Comparison of ENCODE assay signal across 14 cellular contexts in the genomic region with DNA sequence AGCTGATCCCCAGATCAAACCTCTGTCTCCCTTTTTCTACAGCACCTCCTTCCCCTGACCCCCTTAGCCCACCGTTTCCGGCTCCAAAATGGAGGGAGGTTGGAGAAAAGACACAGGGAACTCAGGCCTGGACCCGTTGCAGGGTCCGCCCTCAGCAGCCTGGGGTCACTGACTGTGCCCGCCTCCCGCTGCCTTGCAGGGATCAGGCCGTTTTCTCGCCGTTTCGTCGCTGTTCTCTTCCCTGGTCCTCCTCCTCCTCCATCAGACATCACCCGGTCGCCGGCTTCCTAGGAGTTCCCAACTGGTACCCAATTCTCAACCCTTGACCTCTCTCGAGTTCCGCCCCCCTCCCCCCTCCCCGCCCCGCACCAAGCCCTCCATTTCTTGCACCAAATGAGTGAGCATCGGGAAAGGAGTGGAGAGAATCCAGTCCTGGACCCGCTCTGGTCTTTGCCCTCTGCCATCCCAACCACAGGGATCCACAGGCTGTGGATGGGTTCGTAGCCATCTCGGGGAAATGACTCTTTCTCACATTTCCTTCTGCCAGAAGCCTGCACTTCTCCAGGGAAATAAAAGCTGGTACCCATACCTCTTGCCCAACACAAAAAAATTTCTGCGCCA. TPM values are rescaled to one million over a fixed set of nuclear protein-coding genes. Genes with fewer than 3 reads are reported as not detected.
DNase-seq lines count a peak whose midpoint lies in the region; ATAC-seq, FAIRE-seq and TF ChIP-seq lines count a peak whose summit lies in the region.
"Had no signal": no experiment of that assay in that cellular context is flagged by ENCODE, and none has a peak within 500 bp of the region (broad histone marks: within the 10 kb centered on the region; RNA-seq: fewer than 3 reads in every experiment).

No MANE protein-coding gene starts in this region.

- H3K4me1 Mint-ChIP-seq in GM23338 = peaks cover 24% of the 10 kb centered on the region

- no peaks in the 10 kb centered on the region for H3K9me3 Mint-ChIP-seq in GM23338

- no peak for TF ChIP-seq EP300 in A549 (IDR thresholded peaks at IDR 0.05)

- H3K4me2 ChIP-seq in A549 = peak overlapping the region; percentile 36; the same call in 1 of the 3 replicates
- peak overlapping the region; percentile 79 for H3K4me2 ChIP-seq in GM23338

- no peaks in the 10 kb centered on the region; the same call in 2 of the 3 replicates for H3K36me3 Mint-ChIP-seq in GM23338 (ENCODE audit: low read depth)

- H3K27me3 ChIP-seq in GM23338 (ENCODE audit: insufficient read depth) (peaks cover 3% of the 10 kb centered on the region; the same call in 1 of the 2 replicates), dorsolateral prefrontal cortex (peaks cover 0 to 89% (median 28%) of the 10 kb centered on the region in 45 donors), neuron (ENCODE audit: insufficient read depth, low read length) (peaks cover 28% of the 10 kb centered on the region), prostate gland (replicated peaks; ENCODE audit: insufficient read depth) (no peaks in the 10 kb centered on the region), adrenal gland (peaks cover 26% of the 10 kb centered on the region)
- H3K27me3 ChIP-seq: SJCRH30 had no signal

- WGBS in A549 (ENCODE audit: missing lambda C conversion rate) = 23% methylated on average over 18 of the region's 23 CpGs
- 2% methylated on average over 16 of the region's 23 CpGs for WGBS in prostate gland
- WGBS in adrenal gland, 4 donors = 25 to 47% (median 36%) methylated on average over 19 to 23 of the region's 23 CpGs

- H3K79me2 ChIP-seq in GM23338 (replicated peaks; ENCODE audit: insufficient read depth) = no peaks in the 10 kb centered on the region

- H3K9me3 ChIP-seq in A549 = no peaks in the 10 kb centered on the region
- no peaks in the 10 kb centered on the region for H3K9me3 ChIP-seq in neuron (ENCODE audit: low read length)
- no peaks in the 10 kb centered on the region for H3K9me3 ChIP-seq in prostate gland
- no peaks in the 10 kb centered on the region for H3K9me3 ChIP-seq in adrenal gland (replicated peaks in 1 of 3)
- H3K9me3 ChIP-seq: esophagus squamous epithelium, SJCRH30 had no signal

- no peaks in the 10 kb centered on the region for H4K20me1 ChIP-seq in GM23338 (replicated peaks; ENCODE audit: insufficient read depth)

- no peak overlapping the region for H3K4me3 ChIP-seq in A549
- peak overlapping the region; percentile 63 for H3K4me3 ChIP-seq in GM23338
- H3K4me3 ChIP-seq in dorsolateral prefrontal cortex = peak overlapping the region; percentile 15 to 71 (median 55)
- H3K4me3 ChIP-seq in neuron (ENCODE audit: low read length) = peak overlapping the region; percentile 35
- no peak overlapping the region for H3K4me3 ChIP-seq in prostate gland
- no peak overlapping the region for H3K4me3 ChIP-seq in adrenal gland
- H3K4me3 ChIP-seq: SJCRH30 had no signal

- H3K27me3 Mint-ChIP-seq in GM23338 (ENCODE audit: insufficient read depth, low read depth, poor library complexity) = peaks cover 14% of the 10 kb centered on the region

- H3K4me1 ChIP-seq in A549 (no peaks in the 10 kb centered on the region), GM23338 (ENCODE audit: insufficient read depth) (peaks cover 7% of the 10 kb centered on the region), neuron (ENCODE audit: insufficient read depth, low read length) (no peaks in the 10 kb centered on the region), prostate gland (replicated peaks) (no peaks in the 10 kb centered on the region), adrenal gland (replicated peaks in 1 of 2) (no peaks in the 10 kb centered on the region)
- H3K4me1 ChIP-seq: esophagus squamous epithelium, SJCRH30 had no signal

- CTCF ChIA-PET in A549 (lab: Yijun Ruan, JAX) = interaction anchor here (1.5 to 1.6 kb wide), 2 partner anchors 9 to 67 kb away, joined by 3 to 4 read pairs; no protein-coding TSS in a partner anchor

- DNase-seq in A549 (ENCODE audit: low read depth in 1 of 2, low spot score in 1 of 2) = no peak
- peak; percentile 41 for DNase-seq in GM23338 (ENCODE audit: low spot score)
- peak in 1 of 10 donors; percentile 12 for DNase-seq in dorsolateral prefrontal cortex
- DNase-seq in NK-92 (lab: John Stamatoyannopoulos, UW; ENCODE audit: unreplicated experiment) = no peak
- no peak for DNase-seq in prostate gland (ENCODE audit: low spot score)
- DNase-seq in stimulated activated naive CD4-positive, alpha-beta T cell treated with Interleukin-2 at 50 U/mL for 16 hours (lab: John Stamatoyannopoulos, UW) = no peak
- no peak for DNase-seq in adrenal gland
- DNase-seq: central memory CD4-positive, alpha-beta T cell; esophagus squamous epithelium; GOT3; SJCRH30; stimulated activated CD8-positive, alpha-beta memory T cell treated with anti-CD3 and anti-CD28 coated beads, Interleukin-4, amount 100 ng/mL, for 48 hours had no signal

- H3K36me3 ChIP-seq in GM23338 (ENCODE audit: insufficient read depth) = no peaks in the 10 kb centered on the region
- no peaks in the 10 kb centered on the region for H3K36me3 ChIP-seq in neuron (ENCODE audit: insufficient read depth, low read length)
- H3K36me3 ChIP-seq in prostate gland = no peaks in the 10 kb centered on the region
- H3K36me3 ChIP-seq in adrenal gland (replicated peaks in 1 of 2) = no peaks in the 10 kb centered on the region
- H3K36me3 ChIP-seq: esophagus squamous epithelium, SJCRH30 had no signal

- H3K27ac Mint-ChIP-seq in GM23338 = no peak overlapping the region

- H3K4me3 Mint-ChIP-seq in GM23338 = peak overlapping the region; percentile 83

- no peak for FAIRE-seq in A549 (lab: Jason Lieb, UNC)

- H3K27ac ChIP-seq in A549 (no peak overlapping the region), GM23338 (ENCODE audit: low read depth) (no peak overlapping the region), dorsolateral prefrontal cortex (peak overlapping the region in 48 of 59 donors; percentile 6 to 82 (median 58)), prostate gland (no peak overlapping the region), adrenal gland (no peak overlapping the region)
- H3K27ac ChIP-seq: esophagus squamous epithelium, SJCRH30, VCaP had no signal

- TF ChIP-seq CTCF in A549 (IDR thresholded peaks at IDR 0.05) = no peak
- no peak for TF ChIP-seq CTCF in GM23338 (conservative IDR thresholded peaks at IDR 0.05; ENCODE audit: low read depth in 2 of 2)
- TF ChIP-seq CTCF in dorsolateral prefrontal cortex (IDR thresholded peaks at IDR 0.05 in 54 of 56, conservative IDR thresholded peaks at IDR 0.05 in 2 of 56; ENCODE audit: low read depth in 1 of 56, partially characterized antibody in 56 of 56) = no peak
- TF ChIP-seq CTCF in prostate gland (IDR thresholded peaks at IDR 0.05) = no peak
- TF ChIP-seq CTCF in adrenal gland (IDR thresholded peaks at IDR 0.05) = no peak

- peak overlapping the region; percentile 69; the same call in 1 of the 2 replicates for H2AFZ ChIP-seq in GM23338
- no peak overlapping the region for H2AFZ ChIP-seq in neuron (ENCODE audit: low read depth, low read length)

- TF ChIP-seq RAD21 in A549 (conservative IDR thresholded peaks at IDR 0.05 in 1 of 2, IDR thresholded peaks at IDR 0.05 in 1 of 2) = no peak

- POLR2A ChIA-PET in A549 (lab: Yijun Ruan, JAX) = no interaction called here

- H3F3A ChIP-seq in GM23338 (replicated peaks; ENCODE audit: low read depth) = no peaks in the 10 kb centered on the region

- intact Hi-C loops in dorsolateral prefrontal cortex (cut with DNase I) (no loop called here), prostate gland (cut with DNase I) (no loop called here), adrenal gland (cut with DNase I) (no loop called here)

- no peaks in the 10 kb centered on the region for H3K9me2 ChIP-seq in GM23338 (ENCODE audit: insufficient read depth)

- ATAC-seq in A549 (no peak), GM23338 (peak; percentile 77)

- TF ChIP-seq POLR2A in A549 (IDR thresholded peaks at IDR 0.05; ENCODE audit: low read length) (no peak), prostate gland (IDR thresholded peaks at IDR 0.05) (no peak), adrenal gland (IDR thresholded peaks at IDR 0.05) (no peak)

RNA-seq across cellular contexts. Expression of a gene that starts 0.5 kb away (rescaled TPM):
- polyA plus RNA-seq in A549 (2011; rRNA removed) (not detected in 2 replicates), A549 (2017; fragmentation: RNase III; extraction: RNeasy Plus Mini Kit Qiagen cat#74134 plus additional on column Dnase treatment) (not detected in 3 replicates), GM23338 (2016; fragmentation: Nextera tagmentation; extraction: Ambion mirVana) (20.8 and 22.4 TPM in 2 replicates), adrenal gland (10 to 100 TPM in 2 of 3 donors, 1 to 10 TPM in 1; 3.0 to 14.5 (median 12.6) TPM)
- polyA plus RNA-seq in A549 (2012; cell fraction: cytosol; rRNA removed) = not detected in 2 replicates
- polyA plus RNA-seq in A549 (2012; cell fraction: nucleus; rRNA removed) = not detected in 2 replicates
- not detected in 2 replicates for polyA minus RNA-seq in A549 (2011; rRNA and poly(A)+ RNA removed)
- total RNA-seq in GM23338 (2014; rRNA removed; shearing (Covaris generic)) = 1.8 and 2.0 TPM in 2 replicates
- total RNA-seq in dorsolateral prefrontal cortex (10 to 100 TPM; 21.5 to 80.7 (median 49.3) TPM), prostate gland (10 to 100 TPM in 1 of 2 donors, not detected in 1; 48.4 TPM), adrenal gland (1 to 10 TPM in 2 of 8 donors, under 1 TPM in 2, not detected in 4; 0.40 to 4.3 (median 2.5) TPM)
- total RNA-seq: SJCRH30 had no signal

RNA-seq across cellular contexts. Expression of a gene that starts 21.1 kb away (rescaled TPM):
- polyA plus RNA-seq in A549 (2011; rRNA removed) (41.0 and 59.4 TPM in 2 replicates), A549 (2017; fragmentation: RNase III; extraction: RNeasy Plus Mini Kit Qiagen cat#74134 plus additional on column Dnase treatment) (37.1 to 47.9 TPM (median 45.5 TPM) in 3 replicates), GM23338 (2016; fragmentation: Nextera tagmentation; extraction: Ambion mirVana) (164 and 168 TPM in 2 replicates), adrenal gland (100 to 1,000 TPM in 1 of 3 donors, 10 to 100 TPM in 2; 46.3 to 137 (median 64.0) TPM)
- polyA plus RNA-seq in A549 (2012; cell fraction: cytosol; rRNA removed) = 9.4 and 9.9 TPM in 2 replicates
- polyA plus RNA-seq in A549 (2012; cell fraction: nucleus; rRNA removed) = 2.0 and 4.4 TPM in 2 replicates
- 3.7 and 4.3 TPM in 2 replicates for polyA minus RNA-seq in A549 (2011; rRNA and poly(A)+ RNA removed)
- 105 and 135 TPM in 2 replicates for total RNA-seq in GM23338 (2014; rRNA removed; shearing (Covaris generic))
- total RNA-seq in dorsolateral prefrontal cortex (10 to 100 TPM; 25.0 to 65.5 (median 52.4) TPM), prostate gland (10 to 100 TPM; 59.4 to 90.0 TPM), adrenal gland (10 to 100 TPM; 54.5 to 92.5 (median 63.2) TPM)

RNA-seq across cellular contexts. Expression of a gene that starts 34.7 kb away (rescaled TPM):
- polyA plus RNA-seq in A549 (2011; rRNA removed) = 16.9 and 19.8 TPM in 2 replicates
- 2.0 and 2.8 TPM in 2 replicates for polyA plus RNA-seq in A549 (2012; cell fraction: cytosol; rRNA removed)
- polyA plus RNA-seq in A549 (2012; cell fraction: nucleus; rRNA removed) = 0.90 and 1.5 TPM in 2 replicates
- polyA plus RNA-seq in A549 (2017; fragmentation: RNase III; extraction: RNeasy Plus Mini Kit Qiagen cat#74134 plus additional on column Dnase treatment) = 2.5 to 3.2 TPM (median 2.8 TPM) in 3 replicates
- 2.5 TPM in 2 replicates for polyA minus RNA-seq in A549 (2011; rRNA and poly(A)+ RNA removed)
- total RNA-seq in GM23338 (2014; rRNA removed; shearing (Covaris generic)) = 37.5 and 49.8 TPM in 2 replicates
- polyA plus RNA-seq in GM23338 (2016; fragmentation: Nextera tagmentation; extraction: Ambion mirVana) = 87.9 and 99.5 TPM in 2 replicates
- total RNA-seq in dorsolateral prefrontal cortex = 100 to 1,000 TPM in 104 of 120 experiments, 10 to 100 TPM in 16; 30.0 to 220 (median 142) TPM
- 10 to 100 TPM; 41.2 to 79.0 TPM for total RNA-seq in prostate gland
- total RNA-seq in adrenal gland = 100 to 1,000 TPM in 1 of 8 donors, 10 to 100 TPM in 7; 29.4 to 109 (median 55.4) TPM
- polyA plus RNA-seq in adrenal gland = 10 to 100 TPM; 50.0 to 99.7 (median 52.3) TPM
- total RNA-seq: SJCRH30 had no signal

RNA-seq across cellular contexts. Expression of a gene that starts 54.0 kb away (rescaled TPM):
- not detected in 2 replicates for polyA plus RNA-seq in A549 (2011; rRNA removed)
- not detected in 2 replicates for polyA plus RNA-seq in A549 (2012; cell fraction: cytosol; rRNA removed)
- polyA plus RNA-seq in A549 (2012; cell fraction: nucleus; rRNA removed) = not detected in 2 replicates
- not detected in 3 replicates for polyA plus RNA-seq in A549 (2017; fragmentation: RNase III; extraction: RNeasy Plus Mini Kit Qiagen cat#74134 plus additional on column Dnase treatment)
- polyA minus RNA-seq in A549 (2011; rRNA and poly(A)+ RNA removed) = not detected in 2 replicates
- total RNA-seq in GM23338 (2014; rRNA removed; shearing (Covaris generic)) = 7.3 and 16.5 TPM in 2 replicates
- polyA plus RNA-seq in GM23338 (2016; fragmentation: Nextera tagmentation; extraction: Ambion mirVana) = 17.2 and 20.2 TPM in 2 replicates
- total RNA-seq in dorsolateral prefrontal cortex = 100 to 1,000 TPM in 28 of 120 experiments, 10 to 100 TPM in 92; 26.7 to 130 (median 87.7) TPM
- total RNA-seq in prostate gland = 1 to 10 TPM; 1.4 to 6.2 TPM
- total RNA-seq in adrenal gland = 10 to 100 TPM in 1 of 8 donors, 1 to 10 TPM in 5, under 1 TPM in 1, not detected in 1; 0.79 to 15.0 (median 3.7) TPM
- 10 to 100 TPM in 2 of 3 donors, 1 to 10 TPM in 1; 5.9 to 24.0 (median 19.5) TPM for polyA plus RNA-seq in adrenal gland

Comparison
In these comparisons a context has a peak if more than half of its experiments do, and no peak if none do; other contexts are left out.
1. H3K27ac ChIP-seq: peak in dorsolateral prefrontal cortex (48 of 59); none in A549 (0 of 2), GM23338 (single experiment), prostate gland (0 of 2) and adrenal gland (0 of 5).
2. H3K4me3 ChIP-seq: peak in GM23338 (single experiment), dorsolateral prefrontal cortex (59 of 59) and neuron (single experiment); none in A549 (single experiment), prostate gland (0 of 2) and adrenal gland (0 of 4).